Comparison of ENCODE assay signal across 27 cellular contexts in the genomic region with DNA sequence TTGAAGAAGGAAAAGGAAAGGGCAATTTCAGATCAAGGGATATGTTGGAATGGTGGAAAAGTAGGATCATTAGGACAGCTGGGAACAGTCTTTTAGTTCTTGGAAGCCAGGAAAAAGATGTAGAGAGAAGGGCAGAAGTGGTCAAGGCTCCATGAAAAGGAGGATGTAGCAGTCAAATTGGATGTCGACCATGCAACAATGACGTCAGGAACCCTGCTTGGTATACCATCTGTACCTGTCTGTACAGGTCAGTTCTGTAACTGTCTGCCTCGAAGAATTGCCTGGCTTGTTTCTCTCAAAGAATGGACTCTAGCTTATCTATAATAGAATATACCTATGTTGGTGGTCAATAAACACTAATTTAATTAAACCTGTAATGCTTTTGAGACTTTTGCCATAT.
"Had no signal": no experiment of that assay in that cellular context is flagged by ENCODE, and none has a peak within 500 bp of the region (broad histone marks: within the 10 kb centered on the region; RNA-seq: fewer than 3 reads in every experiment).

No MANE protein-coding gene starts in this region.

- H3K4me2 ChIP-seq: hepatocyte had no signal

- H3K9me3 Mint-ChIP-seq: mesothelial cell of epicardium; naive B cell; natural killer cell; stimulated activated memory B cell treated with anti-CD40 and anti-IgM and Interleukin-4, amounts not matched to agents 10 μg/mL and 1 μg/mL and 100 μg/mL, for 72 hours; stimulated activated naive CD8-positive, alpha-beta T cell treated with anti-CD3 and anti-CD28 coated beads, Interleukin-15, amount 100 ng/mL, for 72 hours; type B pancreatic cell had no signal

- H3K4me3 ChIP-seq: hepatocyte, lung, pancreas, prostate gland, sigmoid colon, spleen, tibial nerve, uterus had no signal

- H2AFZ ChIP-seq: hepatocyte had no signal

- H3K4me3 Mint-ChIP-seq: mesothelial cell of epicardium; naive B cell; natural killer cell; stimulated activated memory B cell treated with anti-CD40 and anti-IgM and Interleukin-4, amounts not matched to agents 10 μg/mL and 1 μg/mL and 100 μg/mL, for 72 hours; stimulated activated naive CD8-positive, alpha-beta T cell treated with anti-CD3 and anti-CD28 coated beads, Interleukin-15, amount 100 ng/mL, for 72 hours; type B pancreatic cell had no signal

- H3K36me3 ChIP-seq: pancreas, prostate gland, sigmoid colon, spleen, uterus had no signal

- ATAC-seq: left cardiac atrium, left lobe of liver, natural killer cell, pancreas, right cardiac atrium had no signal

- H3K4me1 Mint-ChIP-seq: stimulated activated memory B cell treated with anti-CD40 and anti-IgM and Interleukin-4, amounts not matched to agents 10 μg/mL and 1 μg/mL and 100 μg/mL, for 72 hours; stimulated activated naive CD8-positive, alpha-beta T cell treated with anti-CD3 and anti-CD28 coated beads, Interleukin-15, amount 100 ng/mL, for 72 hours had no signal

- H3K4me1 ChIP-seq: pancreas, prostate gland, sigmoid colon, tibial nerve, uterus had no signal

- DNase-seq: kidney glomerular epithelial cell; left cardiac atrium; mesendoderm; naive B cell; natural killer cell; nucleus accumbens; pancreas; posterior cingulate gyrus; retina; right cardiac atrium; sigmoid colon; small intestine; spleen; stimulated activated CD4-positive, alpha-beta T cell treated with anti-CD3 and anti-CD28 coated beads, Interleukin-4, amount 100 ng/mL, for 4 hours; stimulated activated CD8-positive, alpha-beta memory T cell treated with anti-CD3 and anti-CD28 coated beads, Interleukin-4, amount 100 ng/mL, for 48 hours; stimulated activated naive CD4-positive, alpha-beta T cell treated with Interleukin-2 at 50 U/mL for 16 hours; stimulated activated naive CD8-positive, alpha-beta T cell treated with anti-CD3 and anti-CD28 coated beads, Interleukin-15, amount 100 ng/mL, for 72 hours; uterus had no signal

- FAIRE-seq: keratinocyte, pancreas, small intestine had no signal

- H3K27me3 ChIP-seq: hepatocyte, pancreas, sigmoid colon, spleen, tibial nerve, uterus had no signal

- H3K79me2 ChIP-seq: hepatocyte had no signal

- H3K27ac Mint-ChIP-seq: mesothelial cell of epicardium; natural killer cell; stimulated activated memory B cell treated with anti-CD40 and anti-IgM and Interleukin-4, amounts not matched to agents 10 μg/mL and 1 μg/mL and 100 μg/mL, for 72 hours; type B pancreatic cell had no signal

- H3K27me3 Mint-ChIP-seq: naive B cell; stimulated activated memory B cell treated with anti-CD40 and anti-IgM and Interleukin-4, amounts not matched to agents 10 μg/mL and 1 μg/mL and 100 μg/mL, for 72 hours; stimulated activated naive CD8-positive, alpha-beta T cell treated with anti-CD3 and anti-CD28 coated beads, Interleukin-15, amount 100 ng/mL, for 72 hours had no signal

- H3K36me3 Mint-ChIP-seq: mesothelial cell of epicardium; naive B cell; natural killer cell; stimulated activated memory B cell treated with anti-CD40 and anti-IgM and Interleukin-4, amounts not matched to agents 10 μg/mL and 1 μg/mL and 100 μg/mL, for 72 hours; type B pancreatic cell had no signal

- H3K27ac ChIP-seq: hepatocyte, pancreas, prostate gland, sigmoid colon, spleen, tibial nerve, uterus had no signal

- H3K9me3 ChIP-seq: pancreas, prostate gland, sigmoid colon, spleen, tibial nerve, uterus had no signal
